In the genomic region with DNA sequence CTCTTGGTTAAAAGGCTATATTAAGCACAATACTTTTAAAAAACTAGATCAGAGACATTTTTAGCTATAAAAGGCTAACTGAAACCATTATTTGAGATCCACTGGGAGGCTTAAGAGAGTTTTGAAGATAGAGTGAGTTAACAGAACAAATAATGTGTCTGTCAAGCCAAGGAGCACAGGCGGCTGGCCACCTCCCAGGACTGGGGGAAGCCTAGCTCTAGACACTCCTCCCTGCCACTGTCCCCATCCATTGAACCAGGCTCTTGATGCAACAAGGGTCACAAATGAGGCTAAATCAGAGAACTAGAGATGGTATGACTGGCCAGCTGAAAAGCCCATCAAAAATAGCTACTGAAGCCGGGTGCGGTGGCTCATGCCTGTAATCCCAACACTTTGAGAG, we compare ENCODE assay signal across 1 cellular context.
TF ChIP-seq lines count a peak whose summit lies in the region.

No MANE protein-coding gene starts in this region.

TF ChIP-seq in HepG2, 621 proteins besides CTCF, POLR2A, EP300 and RAD21 (continued from another document):
- TF ChIP-seq MNT (IDR thresholded peaks at IDR 0.05) (no peak), ZNF574 (CRISPR knock-in tag; IDR thresholded peaks at IDR 0.05) (no peak), SNAI1 (CRISPR knock-in tag; IDR thresholded peaks at IDR 0.05; ENCODE audit: borderline replicate concordance) (no peak), HNF1B (CRISPR knock-in tag; IDR thresholded peaks at IDR 0.05) (no peak)
